Comparison of ENCODE assay signal across 31 cellular contexts in the genomic region with DNA sequence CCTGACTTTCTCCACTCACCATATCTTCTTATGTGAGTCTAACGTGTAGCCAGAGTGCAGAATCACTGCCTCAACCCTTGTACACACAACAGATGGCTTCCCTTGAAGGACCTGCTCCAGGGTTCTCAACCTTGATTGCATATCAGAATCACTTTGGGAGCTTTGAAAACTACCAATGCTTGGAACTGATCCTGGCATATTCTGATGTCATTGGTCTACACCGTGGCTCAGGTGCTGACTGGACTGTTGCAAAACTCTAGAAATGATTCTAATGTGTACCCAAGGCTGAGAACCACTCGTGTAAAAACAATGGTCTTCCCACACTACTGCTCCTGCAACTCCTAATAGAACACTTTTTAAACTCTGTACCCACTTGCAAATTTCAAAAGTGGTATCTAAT. TPM values are rescaled to one million over a fixed set of nuclear protein-coding genes. Genes with fewer than 3 reads are reported as not detected.
"Had no signal": no experiment of that assay in that cellular context is flagged by ENCODE, and none has a peak within 500 bp of the region (broad histone marks: within the 10 kb centered on the region; RNA-seq: fewer than 3 reads in every experiment).

No MANE protein-coding gene starts in this region.

- ATAC-seq: activated CD4-positive, CD25-positive, alpha-beta regulatory T cell treated with anti-CD3 and anti-CD28 coated beads, Interleukin-2, amount 50 U/mL, for 24 hours; activated CD8-positive, alpha-beta T cell treated with anti-CD3 and anti-CD28 coated beads for 36 hours; activated T-cell treated with anti-CD3 and anti-CD28 coated beads, Interleukin-2, amount 50 U/mL, for 4 hours; activated T-helper 17 cell treated with anti-CD3 and anti-CD28 coated beads, Interleukin-2, amount 50 U/mL, for 72 hours; esophagus mucosa; foreskin keratinocyte; gastrocnemius medialis; T-cell had no signal

- DNase-seq: activated B cell treated with CpG ODN at 0.5 μM for 24 hours; activated CD4-positive, alpha-beta T cell treated with anti-CD3 and anti-CD28 coated beads for 48 hours; activated CD4-positive, alpha-beta T cell treated with anti-CD3 and anti-CD28 coated beads, Interleukin-2, amount 50 U/mL, for 1 hour; activated CD4-positive, alpha-beta T cell treated with anti-CD3 and anti-CD28 coated beads, Interleukin-2, amount 50 U/mL, for 48 hours; activated CD8-positive, alpha-beta memory T cell treated with anti-CD3 and anti-CD28 coated beads for 24 hours; activated CD8-positive, alpha-beta T cell treated with anti-CD3 and anti-CD28 coated beads for 36 hours; activated effector memory CD4-positive, alpha-beta T cell treated with Interleukin-2 at 50 U/mL for 16 hours; activated gamma-delta T cell treated with Interleukin-2 at 50 U/mL for 16 hours; activated naive CD4-positive, alpha-beta T cell treated with anti-CD3 and anti-CD28 coated beads, Interleukin-2, amount 50 U/mL, for 16 hours; activated naive CD4-positive, alpha-beta T cell treated with Interleukin-2 at 50 U/mL for 16 hours; activated T-cell treated with anti-CD3 and anti-CD28 coated beads, Interleukin-2, amount 50 U/mL, for 4 hours; amniotic stem cell; anterior cingulate cortex; brain microvascular endothelial cell; dorsolateral prefrontal cortex; effector memory CD4-positive, alpha-beta T cell; endodermal cell; foreskin keratinocyte; gastrocnemius medialis; glutamatergic neuron; T-cell; T1000; WERI-Rb-1 had no signal

- H3K4me3 ChIP-seq: coronary artery, dorsolateral prefrontal cortex, gastrocnemius medialis had no signal

- H3K4me1 ChIP-seq: foreskin keratinocyte, gastrocnemius medialis had no signal

- H3K9me3 ChIP-seq: gastrocnemius medialis had no signal

- H3K27me3 ChIP-seq: brain microvascular endothelial cell, foreskin keratinocyte, gastrocnemius medialis had no signal

- H3K36me3 ChIP-seq: brain microvascular endothelial cell, gastrocnemius medialis, WERI-Rb-1 had no signal

- H3K27ac ChIP-seq: brain microvascular endothelial cell, coronary artery, dorsolateral prefrontal cortex, foreskin keratinocyte, gastrocnemius medialis, WERI-Rb-1 had no signal

RNA-seq across cellular contexts. Expression of a gene that starts 18.5 kb away (rescaled TPM):
- total RNA-seq: activated B cell treated with CpG ODN at 0.5 μM for 24 hours; activated CD8-positive, alpha-beta T cell treated with anti-CD3 and anti-CD28 coated beads for 36 hours; activated T-cell treated with anti-CD3 and anti-CD28 coated beads, Interleukin-2, amount 50 U/mL, for 4 hours; activated T-helper 17 cell treated with anti-CD3 and anti-CD28 coated beads, Interleukin-2, amount 50 U/mL, for 72 hours; astrocyte; bronchial epithelial cell; cardiac septum; esophagus mucosa; foreskin keratinocyte; gastrocnemius medialis; T-cell; T-helper 2 cell treated with Interferon-gamma antibody and Interleukin-4, amounts not matched to agents 100 ng/mL and 5 ng/mL, for 36 hours had no signal
